In genomic region chr6:28266962-28267694, GRCh38 we compare ENCODE assay signal across 8 cellular contexts. TPM values are rescaled to one million over a fixed set of nuclear protein-coding genes. Genes with fewer than 3 reads are reported as not detected.
DNase-seq lines count a peak whose midpoint lies in the region; ATAC-seq and TF ChIP-seq lines count a peak whose summit lies in the region.

Gene ZSCAN26 (plus strand): TSS chr6:28267143. CDS start chr6:28271920, 4,777 bp downstream.

- intact Hi-C loops in CD4-positive, alpha-beta memory T cell (cut with micrococcal nuclease) = loop anchor here (1.0 to 5.0 kb wide), 6 partner anchors 15 to 187 kb away; partner anchors contain the start of genes ZKSCAN3, ZKSCAN4, ZKSCAN8 and ZNF165
- intact Hi-C loops in right lobe of liver (cut with DNase I) = no loop called here

- H3K4me1 ChIP-seq in CD4-positive, alpha-beta memory T cell (ENCODE audit: insufficient read depth, low read length) = peaks cover 18% of the 10 kb centered on the region
- H3K4me1 ChIP-seq in ectodermal cell (ENCODE audit: control insufficient read depth, insufficient read depth, low read length) = no peaks in the 10 kb centered on the region
- H3K4me1 ChIP-seq in right lobe of liver = peaks cover 0 to 7% (median 0%) of the 10 kb centered on the region in 4 donors

- no peaks in the 10 kb centered on the region for H3K9me3 ChIP-seq in CD4-positive, alpha-beta memory T cell (ENCODE audit: control insufficient read depth in 1 of 2, low read length in 2 of 2)
- H3K9me3 ChIP-seq in ectodermal cell (ENCODE audit: control insufficient read depth, low read length) = no peaks in the 10 kb centered on the region
- H3K9me3 ChIP-seq in right lobe of liver = no peaks in the 10 kb centered on the region

- peak within 1 kb of the TSS in 1 of 8 donors; percentile 12 for H3K4me3 Mint-ChIP-seq in CD4-positive, alpha-beta memory T cell
- H3K4me3 Mint-ChIP-seq in activated CD4-positive, alpha-beta memory T cell treated with anti-CD3 and anti-CD28 coated beads, Interleukin-2, amount 10 ng/mL, durations not matched to agents 7 days and 5 days = no peak within 1 kb of the TSS

- H3K27me3 ChIP-seq in CD4-positive, alpha-beta memory T cell (ENCODE audit: insufficient read depth, low read length) = no peaks in the 10 kb centered on the region
- H3K27me3 ChIP-seq in ectodermal cell (ENCODE audit: control insufficient read depth, insufficient read depth, low read length, poor library complexity, severe bottlenecking) (peaks cover 25% of the 10 kb centered on the region), right lobe of liver (no peaks in the 10 kb centered on the region)

- CTCF ChIA-PET in CD4-positive, alpha-beta memory T cell (lab: Charles Lee; ENCODE audit: partially characterized antibody) = interaction anchor here (0.6 to 5.1 kb wide), 14 partner anchors 8 to 162 kb away, joined by 3 to 31 read pairs (median 4); partner anchors contain the start of genes NKAPL, ZKSCAN4, ZKSCAN8 and ZSCAN16
- CTCF ChIA-PET in activated CD4-positive, alpha-beta memory T cell treated with anti-CD3 and anti-CD28 coated beads, Interleukin-2, amount 10 ng/mL, durations not matched to agents 7 days and 5 days (lab: Charles Lee) = interaction anchor here (0.6 to 2.5 kb wide), 16 partner anchors 9 to 1695 kb away, joined by 3 to 13 read pairs (median 4); partner anchors contain the start of genes ZKSCAN4, ZKSCAN8, ZSCAN12 and ZSCAN16

- H3K27ac ChIP-seq in CD4-positive, alpha-beta memory T cell (ENCODE audit: low read depth, low read length) = peak within 1 kb of the TSS; percentile 70
- H3K27ac ChIP-seq in ectodermal cell (ENCODE audit: insufficient read depth, low read depth, low read length, poor library complexity, severe bottlenecking) (no peak within 1 kb of the TSS), right lobe of liver (peak within 1 kb of the TSS; percentile 73 to 86 (median 85))

- 1% methylated on average over 32 of the region's 32 CpGs for WGBS in ectodermal cell, 2 experiments
- under 1% methylated on average over 24 of the region's 32 CpGs for WGBS in right lobe of liver (ENCODE audit: insufficient coverage, low coverage, low lambda C conversion rate, missing lambda C conversion rate)

- H3K36me3 Mint-ChIP-seq in CD4-positive, alpha-beta memory T cell = peaks cover 5 to 12% of the 10 kb centered on the region in 2 donors
- H3K36me3 Mint-ChIP-seq in activated CD4-positive, alpha-beta memory T cell treated with anti-CD3 and anti-CD28 coated beads, Interleukin-2, amount 10 ng/mL, durations not matched to agents 7 days and 5 days (ENCODE audit: low read depth) = peaks cover 6% of the 10 kb centered on the region

- H3K36me3 ChIP-seq in CD4-positive, alpha-beta memory T cell (ENCODE audit: insufficient read depth, low read length) = peaks cover 6% of the 10 kb centered on the region
- H3K36me3 ChIP-seq in ectodermal cell (ENCODE audit: control insufficient read depth, insufficient read depth, low read length) = peaks cover 6% of the 10 kb centered on the region
- H3K36me3 ChIP-seq in right lobe of liver = peaks cover 0 to 5% (median under 1%) of the 10 kb centered on the region in 4 donors

- POLR2A ChIA-PET in CD4-positive, alpha-beta memory T cell (lab: Charles Lee; ENCODE audit: partially characterized antibody) = interaction anchor here (0.6 to 6.4 kb wide), 30 partner anchors 10 to 1947 kb away, joined by 3 to 111 read pairs (median 4); partner anchors contain the start of genes PGBD1, TRIM27, ZKSCAN3 and ZKSCAN4
- POLR2A ChIA-PET in activated CD4-positive, alpha-beta memory T cell treated with anti-CD3 and anti-CD28 coated beads, Interleukin-2, amount 10 ng/mL, durations not matched to agents 7 days and 5 days (lab: Charles Lee) = interaction anchor here (0.8 to 2.9 kb wide), 14 partner anchors 11 to 429 kb away, joined by 3 to 32 read pairs (median 7); partner anchors contain the start of genes ZKSCAN3, ZKSCAN4, ZKSCAN8 and ZSCAN16

- peak; percentile 61 for TF ChIP-seq POLR2A in right lobe of liver (IDR thresholded peaks at IDR 0.05)

- TF ChIP-seq CTCF in right lobe of liver (IDR thresholded peaks at IDR 0.05) = no peak

- DNase-seq in CD4-positive, alpha-beta memory T cell = peak; percentile 86 to 90 (median 88)
- DNase-seq in NCI-H748 treated with DMSO at 0.1 percent for 48 hours (lab: John Stamatoyannopoulos, UW) (peak; percentile 89), right lobe of liver (peak; percentile 83 to 86 (median 85))
- DNase-seq in activated CD4-positive, alpha-beta memory T cell treated with anti-CD3 and anti-CD28 coated beads, Interleukin-2, amount 10 ng/mL, durations not matched to agents 7 days and 5 days = peak; percentile 87
- peak; percentile 78 to 84 for DNase-seq in stimulated activated CD4-positive, alpha-beta T cell treated with anti-CD3 and anti-CD28 coated beads, Interleukin-4, amount 100 ng/mL, for 4 hours

- no peak within 1 kb of the TSS for H3K27ac Mint-ChIP-seq in CD4-positive, alpha-beta memory T cell
- H3K27ac Mint-ChIP-seq in activated CD4-positive, alpha-beta memory T cell treated with anti-CD3 and anti-CD28 coated beads, Interleukin-2, amount 10 ng/mL, durations not matched to agents 7 days and 5 days = no peak within 1 kb of the TSS

- peak within 1 kb of the TSS; percentile 90 to 94 for H3K4me3 ChIP-seq in CD4-positive, alpha-beta memory T cell (ENCODE audit: low read length in 2 of 2)
- H3K4me3 ChIP-seq in ectodermal cell (ENCODE audit: insufficient read depth, low read depth, low read length) (peak within 1 kb of the TSS; percentile 75), right lobe of liver (peak within 1 kb of the TSS; percentile 85 to 91 (median 87))

- ATAC-seq in GM19438 (IDR thresholded peaks at IDR 0.05; ENCODE audit: low read depth, unreplicated experiment) (peak; percentile 89), HG03565 (IDR thresholded peaks at IDR 0.05; ENCODE audit: unreplicated experiment) (peak; percentile 76), right lobe of liver (peak; percentile 97)

- no peaks in the 10 kb centered on the region for H3K9me3 Mint-ChIP-seq in CD4-positive, alpha-beta memory T cell
- H3K9me3 Mint-ChIP-seq in activated CD4-positive, alpha-beta memory T cell treated with anti-CD3 and anti-CD28 coated beads, Interleukin-2, amount 10 ng/mL, durations not matched to agents 7 days and 5 days = no peaks in the 10 kb centered on the region

- peaks cover 0 to under 1% of the 10 kb centered on the region in 2 donors for H3K27me3 Mint-ChIP-seq in CD4-positive, alpha-beta memory T cell
- H3K27me3 Mint-ChIP-seq in activated CD4-positive, alpha-beta memory T cell treated with anti-CD3 and anti-CD28 coated beads, Interleukin-2, amount 10 ng/mL, durations not matched to agents 7 days and 5 days = peaks cover 7% of the 10 kb centered on the region

- peaks cover 4 to 15% (median 11%) of the 10 kb centered on the region in 4 donors for H3K4me1 Mint-ChIP-seq in CD4-positive, alpha-beta memory T cell
- H3K4me1 Mint-ChIP-seq in activated CD4-positive, alpha-beta memory T cell treated with anti-CD3 and anti-CD28 coated beads, Interleukin-2, amount 10 ng/mL, durations not matched to agents 7 days and 5 days = peaks cover 23% of the 10 kb centered on the region

RNA-seq across cellular contexts. Expression of gene ZSCAN26, which starts in this region (rescaled TPM):
- 10 to 100 TPM; 23.3 to 26.5 TPM for total RNA-seq in CD4-positive, alpha-beta memory T cell
- 10 to 100 TPM; 13.1 to 14.2 TPM for polyA plus RNA-seq in CD4-positive, alpha-beta memory T cell
- 10 to 100 TPM in 1 of 2 experiments, 1 to 10 TPM in 1; 9.9 to 10.2 TPM for total RNA-seq in activated CD4-positive, alpha-beta memory T cell treated with anti-CD3 and anti-CD28 coated beads, Interleukin-2, amount 10 ng/mL, durations not matched to agents 7 days and 5 days
- 23.3 TPM for polyA plus RNA-seq in ectodermal cell (2013, experiment 1 of 4)
- 26.1 TPM for polyA plus RNA-seq in ectodermal cell (2013, experiment 2 of 4)
- 19.6 TPM for polyA plus RNA-seq in ectodermal cell (2013, experiment 3 of 4)
- 25.7 TPM for polyA plus RNA-seq in ectodermal cell (2013, experiment 4 of 4)
- total RNA-seq in right lobe of liver = 1 to 10 TPM; 2.7 to 8.1 (median 5.3) TPM
